ENCODE assay signal across 23 cellular contexts in the genomic region with DNA sequence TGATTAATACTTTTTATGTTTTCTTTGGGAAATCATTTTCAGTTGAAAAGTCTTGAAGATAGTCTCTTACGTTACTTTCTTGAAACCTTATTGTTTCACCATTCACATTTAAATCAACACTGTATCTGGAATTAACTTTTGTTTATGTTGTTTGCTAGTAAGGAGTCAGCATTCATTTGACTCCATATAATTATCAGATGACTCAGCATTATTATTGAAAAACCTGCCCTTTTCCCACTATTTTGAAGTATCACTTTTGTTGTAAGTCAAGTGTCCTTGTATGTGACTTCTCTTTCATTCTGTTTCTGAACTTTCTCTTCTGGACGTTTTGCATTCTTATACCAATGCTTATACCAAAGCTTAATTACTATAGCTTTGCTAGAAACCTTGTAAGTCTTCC.
"Had no signal": no experiment of that assay in that cellular context is flagged by ENCODE, and none has a peak within 500 bp of the region (broad histone marks: within the 10 kb centered on the region; RNA-seq: fewer than 3 reads in every experiment).

No MANE protein-coding gene starts in this region.

- H3K9me3 ChIP-seq: body of pancreas, colonic mucosa had no signal

- H3K36me3 ChIP-seq: colonic mucosa had no signal

- H3K4me3 ChIP-seq: body of pancreas, colonic mucosa had no signal

- H3K4me1 ChIP-seq: body of pancreas, colonic mucosa had no signal

- H3K27me3 ChIP-seq: body of pancreas, colonic mucosa had no signal

- DNase-seq: activated CD4-positive, alpha-beta memory T cell treated with anti-CD3 and anti-CD28 coated beads, Interleukin-2, amount 10 ng/mL, durations not matched to agents 7 days and 5 days; activated CD4-positive, alpha-beta T cell treated with anti-CD3 and anti-CD28 coated beads for 1 hour; activated CD4-positive, alpha-beta T cell treated with anti-CD3 and anti-CD28 coated beads for 4 hours; activated CD4-positive, alpha-beta T cell treated with anti-CD3 and anti-CD28 coated beads, Interleukin-2, amount 10 ng/mL, durations not matched to agents 7 days and 5 days; activated CD4-positive, alpha-beta T cell treated with anti-CD3 and anti-CD28 coated beads, Interleukin-2, amount 50 U/mL, for 4 hours; activated CD8-positive, alpha-beta memory T cell treated with anti-CD3 and anti-CD28 coated beads, Interleukin-2, amount 50 U/mL, for 48 hours; activated gamma-delta T cell; activated naive CD4-positive, alpha-beta T cell; activated naive CD4-positive, alpha-beta T cell treated with anti-CD3 and anti-CD28 coated beads, Interleukin-2, amount 50 U/mL, for 16 hours; activated T-cell treated with anti-CD3 and anti-CD28 coated beads for 4 hours; activated T-cell treated with anti-CD3 and anti-CD28 coated beads, Interleukin-2, amount 50 U/mL, for 24 hours; activated T-cell treated with anti-CD3 and anti-CD28 coated beads, Interleukin-2, amount 50 U/mL, for 72 hours; amniotic stem cell; anterior cingulate cortex; body of pancreas; caudate nucleus; colonic mucosa; effector memory CD4-positive, alpha-beta T cell; endodermal cell; foreskin fibroblast; head of caudate nucleus; T-helper 2 cell had no signal

- H3K27ac ChIP-seq: body of pancreas, colonic mucosa had no signal

- ATAC-seq: activated T-cell treated with anti-CD3 and anti-CD28 coated beads, Interleukin-2, amount 50 U/mL, for 72 hours; body of pancreas; esophagus mucosa had no signal
